18 cellular contexts compared by ENCODE assay signal in the genomic region with DNA sequence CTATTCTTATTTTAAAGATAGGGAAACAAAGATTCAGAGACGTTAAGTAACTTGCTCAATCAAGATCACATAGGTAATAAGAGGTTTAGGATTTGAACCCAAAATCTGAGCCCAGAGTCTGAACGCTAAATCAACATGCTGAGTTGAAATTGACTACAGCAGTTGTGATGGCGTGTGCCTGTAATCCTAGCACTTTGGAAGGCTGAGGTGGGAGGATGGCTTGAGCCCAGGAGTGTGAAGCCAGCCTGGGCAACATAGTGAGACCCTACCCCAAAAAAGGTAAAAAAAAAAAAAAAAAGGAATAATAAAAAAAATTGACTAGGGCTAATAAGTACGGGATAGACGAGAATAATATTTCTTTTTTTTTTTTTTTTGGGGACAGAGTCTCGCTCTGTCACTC.
"Had no signal": no experiment of that assay in that cellular context is flagged by ENCODE, and none has a peak within 500 bp of the region (broad histone marks: within the 10 kb centered on the region; RNA-seq: fewer than 3 reads in every experiment).

No MANE protein-coding gene starts in this region.

- H3K9me3 ChIP-seq: colonic mucosa, right atrium auricular region, thyroid gland had no signal

- DNase-seq: activated CD4-positive, alpha-beta T cell treated with anti-CD3 and anti-CD28 coated beads for 48 hours; activated CD4-positive, CD25-positive, alpha-beta regulatory T cell; activated CD8-positive, alpha-beta T cell treated with anti-CD3 and anti-CD28 coated beads for 36 hours; activated effector memory CD4-positive, alpha-beta T cell treated with Interleukin-2 at 50 U/mL for 16 hours; activated naive CD4-positive, alpha-beta T cell treated with anti-CD3 and anti-CD28 coated beads, Interleukin-2, amount 50 U/mL, for 16 hours; activated T-cell treated with anti-CD3 and anti-CD28 coated beads, Interleukin-2, amount 50 U/mL, for 48 hours; brain microvascular endothelial cell; colonic mucosa; foreskin melanocyte; head of caudate nucleus; immature natural killer cell; kidney glomerular epithelial cell; naive thymus-derived CD8-positive, alpha-beta T cell; stimulated activated CD4-positive, alpha-beta T cell treated with anti-CD3 and anti-CD28 coated beads, Interleukin-4, amount 100 ng/mL, for 24 hours; thyroid gland had no signal

- H3K27ac ChIP-seq: brain microvascular endothelial cell had no signal

- H3K4me3 ChIP-seq: colonic mucosa, right atrium auricular region, smooth muscle cell, thyroid gland had no signal

- ATAC-seq: activated CD8-positive, alpha-beta T cell treated with anti-CD3 and anti-CD28 coated beads for 36 hours; naive thymus-derived CD8-positive, alpha-beta T cell; stimulated activated memory B cell treated with anti-CD40 and anti-IgM and Interleukin-4, amounts not matched to agents 10 μg/mL and 1 μg/mL and 100 μg/mL, for 72 hours had no signal

- H3K36me3 ChIP-seq: brain microvascular endothelial cell, colonic mucosa, right atrium auricular region, thyroid gland had no signal

- H3K27me3 ChIP-seq: brain microvascular endothelial cell, colonic mucosa, right atrium auricular region, thyroid gland had no signal
